Comparison of ENCODE assay signal across 1 cellular context in genomic region chr15:43370310-43370974, GRCh38.
TF ChIP-seq lines count a peak whose summit lies in the region.

No MANE protein-coding gene starts in this region.

TF ChIP-seq in SK-N-SH treated with all-trans-retinoic acid at 6 μM for 48 hours, 23 proteins besides CTCF, POLR2A, EP300 and RAD21 (continued from another document):
- TF ChIP-seq PATZ1 (CRISPR knock-in tag; IDR thresholded peaks at IDR 0.05; ENCODE audit: borderline replicate concordance) (no peak), BACH2 (CRISPR knock-in tag; IDR thresholded peaks at IDR 0.05; ENCODE audit: borderline replicate concordance) (no peak), TOX (CRISPR knock-in tag; IDR thresholded peaks at IDR 0.05; ENCODE audit: borderline replicate concordance) (no peak), CSDC2 (CRISPR knock-in tag; IDR thresholded peaks at IDR 0.05) (no peak), CREB5 (CRISPR knock-in tag; IDR thresholded peaks at IDR 0.05; ENCODE audit: low read depth) (no peak), ZFP30 (CRISPR knock-in tag; IDR thresholded peaks at IDR 0.05) (no peak)
